30 cellular contexts compared by ENCODE assay signal in the genomic region with DNA sequence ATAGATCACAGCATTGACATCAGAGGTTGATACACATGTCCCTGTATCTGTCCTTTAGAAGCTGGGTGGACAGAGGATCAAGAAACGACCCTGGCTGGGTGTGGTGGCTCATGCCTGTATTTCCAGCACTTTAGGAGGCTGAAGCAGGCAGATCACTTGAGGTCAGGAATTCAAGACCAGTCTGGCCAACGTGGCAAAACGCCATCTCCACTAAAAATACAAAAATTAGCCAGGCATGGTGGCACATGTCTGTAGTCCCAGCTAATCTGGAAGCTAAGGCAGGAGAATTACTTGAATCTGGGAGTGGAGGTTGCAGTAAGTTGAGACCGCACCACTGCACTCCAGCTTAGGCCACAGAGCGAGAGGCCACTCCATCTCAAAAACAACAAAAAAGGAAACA.
"Had no signal": no experiment of that assay in that cellular context is flagged by ENCODE, and none has a peak within 500 bp of the region (broad histone marks: within the 10 kb centered on the region; RNA-seq: fewer than 3 reads in every experiment).

No MANE protein-coding gene starts in this region.

- H3K27ac ChIP-seq: adrenal gland, ascending aorta, body of pancreas, brain microvascular endothelial cell, breast epithelium, cardiac muscle cell had no signal

- DNase-seq: activated effector memory CD4-positive, alpha-beta T cell treated with anti-CD3 and anti-CD28 coated beads, Interleukin-2, amount 50 U/mL, for 16 hours; activated effector memory CD4-positive, alpha-beta T cell treated with Interleukin-2 at 50 U/mL for 16 hours; activated gamma-delta T cell; activated gamma-delta T cell treated with Interleukin-2 at 50 U/mL for 16 hours; activated naive CD4-positive, alpha-beta T cell; activated naive CD4-positive, alpha-beta T cell treated with anti-CD3 and anti-CD28 coated beads for 36 hours; activated naive CD4-positive, alpha-beta T cell treated with anti-CD3 and anti-CD28 coated beads, Interleukin-2, amount 10 ng/mL, durations not matched to agents 7 days and 5 days; activated naive CD4-positive, alpha-beta T cell treated with anti-CD3 and anti-CD28 coated beads, Interleukin-2, amount 50 U/mL, for 16 hours; activated naive CD4-positive, alpha-beta T cell treated with Interleukin-2 at 50 U/mL for 16 hours; activated naive CD8-positive, alpha-beta T cell treated with anti-CD3 and anti-CD28 coated beads for 36 hours; activated naive CD8-positive, alpha-beta T cell treated with anti-CD3 and anti-CD28 coated beads, Interleukin-2, amount 10 ng/mL, durations not matched to agents 7 days and 5 days; activated naive CD8-positive, alpha-beta T cell treated with anti-CD3 and anti-CD28 coated beads, Interleukin-2, amount 50 U/mL, for 24 hours; activated T-cell treated with anti-CD3 and anti-CD28 coated beads, Interleukin-2, amount 50 U/mL, for 1 hour; activated T-cell treated with anti-CD3 and anti-CD28 coated beads, Interleukin-2, amount 50 U/mL, for 24 hours; activated T-cell treated with anti-CD3 and anti-CD28 coated beads, Interleukin-2, amount 50 U/mL, for 4 hours; activated T-cell treated with anti-CD3 and anti-CD28 coated beads, Interleukin-2, amount 50 U/mL, for 48 hours; activated T-cell treated with anti-CD3 and anti-CD28 coated beads, Interleukin-2, amount 50 U/mL, for 72 hours; adrenal gland; amniotic stem cell; amygdala; anterior cingulate cortex; aorta; body of pancreas; brain microvascular endothelial cell; caudate nucleus; central memory CD4-positive, alpha-beta T cell; cerebellar nuclear complex had no signal

- H3K4me3 ChIP-seq: adrenal gland, ascending aorta, body of pancreas, breast epithelium, cardiac muscle cell had no signal

- H3K9me3 ChIP-seq: adrenal gland, ascending aorta, body of pancreas, breast epithelium had no signal

- H3K4me1 ChIP-seq: adrenal gland, ascending aorta, body of pancreas, breast epithelium had no signal

- H3K27me3 ChIP-seq: adrenal gland, ascending aorta, body of pancreas, brain microvascular endothelial cell, breast epithelium, cardiac muscle cell had no signal

- H3K36me3 ChIP-seq: adrenal gland, ascending aorta, brain microvascular endothelial cell, breast epithelium, cardiac muscle cell had no signal
